In the genomic region with DNA sequence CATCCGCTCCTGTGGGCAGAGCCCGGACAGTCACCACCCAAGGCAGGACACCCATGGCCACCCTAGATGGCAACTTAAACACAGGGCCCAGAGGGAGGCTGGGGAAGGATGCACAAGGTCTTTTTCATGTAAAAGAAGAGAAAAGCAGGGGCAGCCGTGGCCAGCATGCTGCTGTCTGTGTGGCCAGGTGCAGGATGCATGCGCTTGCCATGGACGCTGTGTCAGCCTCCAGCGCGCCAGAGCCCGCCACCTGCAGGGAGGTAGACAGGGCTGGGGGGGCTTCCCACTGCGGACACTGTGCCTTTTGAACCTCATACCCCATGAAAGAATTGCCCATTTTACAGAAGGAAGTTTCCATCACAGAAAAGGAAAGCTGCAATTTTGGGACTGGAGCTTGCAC, we compare ENCODE assay signal across 1 cellular context.
TF ChIP-seq lines count a peak whose summit lies in the region.

No MANE protein-coding gene starts in this region.

TF ChIP-seq in GM23338, 12 proteins besides CTCF, POLR2A, EP300 and RAD21:
- TF ChIP-seq, protein P1, sequence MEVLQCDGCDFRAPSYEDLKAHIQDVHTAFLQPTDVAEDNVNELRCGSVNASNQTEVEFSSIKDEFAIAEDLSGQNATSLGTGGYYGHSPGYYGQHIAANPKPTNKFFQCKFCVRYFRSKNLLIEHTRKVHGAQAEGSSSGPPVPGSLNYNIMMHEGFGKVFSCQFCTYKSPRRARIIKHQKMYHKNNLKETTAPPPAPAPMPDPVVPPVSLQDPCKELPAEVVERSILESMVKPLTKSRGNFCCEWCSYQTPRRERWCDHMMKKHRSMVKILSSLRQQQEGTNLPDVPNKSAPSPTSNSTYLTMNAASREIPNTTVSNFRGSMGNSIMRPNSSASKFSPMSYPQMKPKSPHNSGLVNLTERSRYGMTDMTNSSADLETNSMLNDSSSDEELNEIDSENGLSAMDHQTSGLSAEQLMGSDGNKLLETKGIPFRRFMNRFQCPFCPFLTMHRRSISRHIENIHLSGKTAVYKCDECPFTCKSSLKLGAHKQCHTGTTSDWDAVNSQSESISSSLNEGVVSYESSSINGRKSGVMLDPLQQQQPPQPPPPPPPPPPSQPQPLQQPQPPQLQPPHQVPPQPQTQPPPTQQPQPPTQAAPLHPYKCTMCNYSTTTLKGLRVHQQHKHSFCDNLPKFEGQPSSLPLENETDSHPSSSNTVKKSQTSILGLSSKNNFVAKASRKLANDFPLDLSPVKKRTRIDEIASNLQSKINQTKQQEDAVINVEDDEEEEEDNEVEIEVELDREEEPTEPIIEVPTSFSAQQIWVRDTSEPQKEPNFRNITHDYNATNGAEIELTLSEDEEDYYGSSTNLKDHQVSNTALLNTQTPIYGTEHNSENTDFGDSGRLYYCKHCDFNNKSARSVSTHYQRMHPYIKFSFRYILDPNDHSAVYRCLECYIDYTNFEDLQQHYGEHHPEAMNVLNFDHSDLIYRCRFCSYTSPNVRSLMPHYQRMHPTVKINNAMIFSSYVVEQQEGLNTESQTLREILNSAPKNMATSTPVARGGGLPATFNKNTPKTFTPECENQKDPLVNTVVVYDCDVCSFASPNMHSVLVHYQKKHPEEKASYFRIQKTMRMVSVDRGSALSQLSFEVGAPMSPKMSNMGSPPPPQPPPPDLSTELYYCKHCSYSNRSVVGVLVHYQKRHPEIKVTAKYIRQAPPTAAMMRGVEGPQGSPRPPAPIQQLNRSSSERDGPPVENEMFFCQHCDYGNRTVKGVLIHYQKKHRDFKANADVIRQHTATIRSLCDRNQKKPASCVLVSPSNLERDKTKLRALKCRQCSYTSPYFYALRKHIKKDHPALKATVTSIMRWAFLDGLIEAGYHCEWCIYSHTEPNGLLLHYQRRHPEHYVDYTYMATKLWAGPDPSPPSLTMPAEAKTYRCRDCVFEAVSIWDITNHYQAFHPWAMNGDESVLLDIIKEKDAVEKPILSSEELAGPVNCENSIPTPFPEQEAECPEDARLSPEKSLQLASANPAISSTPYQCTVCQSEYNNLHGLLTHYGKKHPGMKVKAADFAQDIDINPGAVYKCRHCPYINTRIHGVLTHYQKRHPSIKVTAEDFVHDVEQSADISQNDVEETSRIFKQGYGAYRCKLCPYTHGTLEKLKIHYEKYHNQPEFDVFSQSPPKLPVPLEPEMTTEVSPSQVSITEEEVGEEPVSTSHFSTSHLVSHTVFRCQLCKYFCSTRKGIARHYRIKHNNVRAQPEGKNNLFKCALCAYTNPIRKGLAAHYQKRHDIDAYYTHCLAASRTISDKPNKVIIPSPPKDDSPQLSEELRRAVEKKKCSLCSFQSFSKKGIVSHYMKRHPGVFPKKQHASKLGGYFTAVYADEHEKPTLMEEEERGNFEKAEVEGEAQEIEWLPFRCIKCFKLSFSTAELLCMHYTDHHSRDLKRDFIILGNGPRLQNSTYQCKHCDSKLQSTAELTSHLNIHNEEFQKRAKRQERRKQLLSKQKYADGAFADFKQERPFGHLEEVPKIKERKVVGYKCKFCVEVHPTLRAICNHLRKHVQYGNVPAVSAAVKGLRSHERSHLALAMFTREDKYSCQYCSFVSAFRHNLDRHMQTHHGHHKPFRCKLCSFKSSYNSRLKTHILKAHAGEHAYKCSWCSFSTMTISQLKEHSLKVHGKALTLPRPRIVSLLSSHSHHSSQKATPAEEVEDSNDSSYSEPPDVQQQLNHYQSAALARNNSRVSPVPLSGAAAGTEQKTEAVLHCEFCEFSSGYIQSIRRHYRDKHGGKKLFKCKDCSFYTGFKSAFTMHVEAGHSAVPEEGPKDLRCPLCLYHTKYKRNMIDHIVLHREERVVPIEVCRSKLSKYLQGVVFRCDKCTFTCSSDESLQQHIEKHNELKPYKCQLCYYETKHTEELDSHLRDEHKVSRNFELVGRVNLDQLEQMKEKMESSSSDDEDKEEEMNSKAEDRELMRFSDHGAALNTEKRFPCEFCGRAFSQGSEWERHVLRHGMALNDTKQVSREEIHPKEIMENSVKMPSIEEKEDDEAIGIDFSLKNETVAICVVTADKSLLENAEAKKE (CRISPR knock-in tag; IDR thresholded peaks at IDR 0.05) = no peak
- TF ChIP-seq NANOG (IDR thresholded peaks at IDR 0.05; ENCODE audit: borderline replicate concordance) = no peak
- no peak for TF ChIP-seq ZNF331 (CRISPR knock-in tag; IDR thresholded peaks at IDR 0.05; ENCODE audit: low read depth)
- no peak for TF ChIP-seq CREB1 (CRISPR knock-in tag; IDR thresholded peaks at IDR 0.05; ENCODE audit: low read depth)
- no peak for TF ChIP-seq EZH2phosphoT487 (IDR thresholded peaks at IDR 0.05; ENCODE audit: unreplicated experiment)
- TF ChIP-seq POLR2AphosphoS5 (IDR thresholded peaks at IDR 0.05; ENCODE audit: low read depth) = no peak
- no peak for TF ChIP-seq ZNF114 (CRISPR knock-in tag; IDR thresholded peaks at IDR 0.05)
